23 cellular contexts compared by ENCODE assay signal in genomic region chr20:23585808-23586734, GRCh38. TPM values are rescaled to one million over a fixed set of nuclear protein-coding genes. Genes with fewer than 3 reads are reported as not detected.
A peak's percentile ranks its signal among the peaks of the same experiment; 100 is the strongest.
DNase-seq lines count a peak whose midpoint lies in the region; ATAC-seq, FAIRE-seq and TF ChIP-seq lines count a peak whose summit lies in the region.
"Had no signal": no experiment of that assay in that cellular context is flagged by ENCODE, and none has a peak within 500 bp of the region (broad histone marks: within the 10 kb centered on the region; RNA-seq: fewer than 3 reads in every experiment).

No MANE protein-coding gene starts in this region.

- TF ChIP-seq EP300 in HepG2 (IDR thresholded peaks at IDR 0.05; ENCODE audit: low read depth in 2 of 2, low read length in 2 of 2) (peak in 1 of 2 experiments; percentile 93; a peak in 3 of 4 replicates), HepG2 (CRISPR knock-in tag; IDR thresholded peaks at IDR 0.05; ENCODE audit: borderline replicate concordance) (peak; percentile 73; the same call in 1 of the 2 replicates)

- BruUV-seq in HepG2 (replicated peaks; lab: Mats Ljungman, UMichigan): TSS peak; percentile 97

- H4K20me1 ChIP-seq in HepG2 (ENCODE audit: insufficient read depth, low read length): no peaks in the 10 kb centered on the region
- H4K20me1 ChIP-seq: BLaER1 treated with 17β-estradiol and CSF1 and Interleukin-3, amounts not matched to agents 10 nM and 100 nM had no signal

- no peak for TF ChIP-seq CTCF in right atrium auricular region (IDR thresholded peaks at IDR 0.05)
- TF ChIP-seq CTCF in heart right ventricle (IDR thresholded peaks at IDR 0.05): no peak
- no peak for TF ChIP-seq CTCF in VCaP (conservative IDR thresholded peaks at IDR 0.05)
- peak; percentile 17; the same call in 1 of the 2 replicates for TF ChIP-seq CTCF in HepG2 (CRISPR knock-in tag; IDR thresholded peaks at IDR 0.05)

- peak overlapping the region; percentile 90 for H3K4me2 ChIP-seq in HepG2 (ENCODE audit: low read depth, low read length)
- H3K4me2 ChIP-seq: BLaER1 treated with 17β-estradiol and CSF1 and Interleukin-3, amounts not matched to agents 10 nM and 100 nM; GM23338; PC-9 had no signal

- no peaks in the 10 kb centered on the region for H3K9me3 ChIP-seq in right atrium auricular region
- no peaks in the 10 kb centered on the region for H3K9me3 ChIP-seq in heart right ventricle
- no peaks in the 10 kb centered on the region for H3K9me3 ChIP-seq in HepG2 (ENCODE audit: low read length)
- H3K9me3 ChIP-seq: BLaER1 treated with 17β-estradiol and CSF1 and Interleukin-3, amounts not matched to agents 10 nM and 100 nM; SJSA1 had no signal

- H3K27me3 ChIP-seq in right atrium auricular region: no peaks in the 10 kb centered on the region
- peaks cover 0 to 39% (median 13%) of the 10 kb centered on the region in 7 donors for H3K27me3 ChIP-seq in heart right ventricle
- H3K27me3 ChIP-seq in HepG2 (ENCODE audit: control insufficient read depth in 1 of 2, insufficient read depth in 2 of 2, low read length in 2 of 2): no peaks in the 10 kb centered on the region
- H3K27me3 ChIP-seq: BLaER1 treated with 17β-estradiol and CSF1 and Interleukin-3, amounts not matched to agents 10 nM and 100 nM; SJSA1 had no signal

- CTCF ChIA-PET in HepG2 (lab: Yijun Ruan, JAX; ENCODE audit: low intra/inter-chr PET ratio, low total read pairs): no interaction called here

- ATAC-seq in heart right ventricle (no peak), HepG2 (peak; percentile 89)
- ATAC-seq: GM23338, HCT116 had no signal

- H2AFZ ChIP-seq in HepG2 (ENCODE audit: low read length): peak overlapping the region; percentile 7
- H2AFZ ChIP-seq: GM23338, PC-9 had no signal

- POLR2A ChIA-PET in HepG2 (lab: Yijun Ruan, JAX): interaction anchor here (0.6 to 3.3 kb wide), 18 partner anchors 16 to 236 kb away, joined by 3 to 34 read pairs (median 5); partner anchors contain the start of genes CST3 and NAPB

- intact Hi-C loops in heart right ventricle (cut with DNase I): no loop called here
- intact Hi-C loops in HepG2 (cut with micrococcal nuclease; ENCODE audit: unreplicated experiment): loop anchor here (2.0 kb wide), 2 partner anchors 19 to 75 kb away; partner anchors contain the start of gene CST9

- no peaks in the 10 kb centered on the region for H3K79me2 ChIP-seq in HepG2 (ENCODE audit: insufficient read depth, low read length)

- H3K4me1 ChIP-seq in right atrium auricular region: no peaks in the 10 kb centered on the region
- no peaks in the 10 kb centered on the region for H3K4me1 ChIP-seq in heart right ventricle
- peaks cover 66% of the 10 kb centered on the region for H3K4me1 ChIP-seq in HepG2 (ENCODE audit: insufficient read depth, low read length)
- H3K4me1 ChIP-seq: SJSA1 had no signal

- in situ Hi-C loops in HepG2 (cut with HindIII; ENCODE audit: extremely low pct_ligation_motif_present, low pct_unique_long_range_greater_than_20kb): no loop called here

- TF ChIP-seq POLR2A in HepG2 (IDR thresholded peaks at IDR 0.05; ENCODE audit: insufficient read depth in 1 of 2, low read depth in 2 of 2, low read length in 2 of 2): peak; percentile 45 to 75

- 67 to 69% methylated on average over 5 of the region's 5 CpGs for WGBS in heart right ventricle, 2 donors
- 18% methylated on average over 5 of the region's 5 CpGs for WGBS in HepG2 (ENCODE audit: low lambda C conversion rate)

- peak overlapping the region; percentile 75 for H3K9ac ChIP-seq in HepG2 (ENCODE audit: insufficient read depth, low read depth, low read length)
- H3K9ac ChIP-seq: BLaER1 treated with 17β-estradiol and CSF1 and Interleukin-3, amounts not matched to agents 10 nM and 100 nM had no signal

- no peaks in the 10 kb centered on the region for H3K36me3 ChIP-seq in right atrium auricular region
- H3K36me3 ChIP-seq in heart right ventricle: no peaks in the 10 kb centered on the region
- H3K36me3 ChIP-seq in HepG2 (replicated peaks in 1 of 2; ENCODE audit: control insufficient read depth in 1 of 2, insufficient read depth in 2 of 2, low read length in 2 of 2): no peaks in the 10 kb centered on the region
- H3K36me3 ChIP-seq: BLaER1 treated with 17β-estradiol and CSF1 and Interleukin-3, amounts not matched to agents 10 nM and 100 nM; SJSA1 had no signal

- DNase-seq in right atrium auricular region (ENCODE audit: low spot score) (peak; percentile 50), heart right ventricle (no peak), HepG2 (ENCODE audit: low spot score) (peak; percentile 96), hepatic stellate cell (ENCODE audit: low spot score) (no peak)
- no peak for DNase-seq in activated effector memory CD4-positive, alpha-beta T cell treated with anti-CD3 and anti-CD28 coated beads, Interleukin-2, amount 50 U/mL, for 16 hours
- DNase-seq in activated CD4-positive, alpha-beta T cell treated with anti-CD3 and anti-CD28 coated beads for 4 hours: no peak
- DNase-seq: CD8-positive, alpha-beta memory T cell; KBM-7; NCI-H1105 treated with DMSO at 0.1 percent for 48 hours; NCI-H1694; NCI-H2081 treated with DMSO at 0.1 percent for 48 hours; NCI-H82; PC-9 had no signal

- peak; percentile 67 for FAIRE-seq in HepG2 (lab: Jason Lieb, UNC)
- FAIRE-seq: D721Med, GM12892, GM18507 had no signal

- no peak overlapping the region for H3K27ac ChIP-seq in right atrium auricular region
- H3K27ac ChIP-seq in heart right ventricle: no peak overlapping the region
- peak overlapping the region; percentile 61 for H3K27ac ChIP-seq in VCaP
- peak overlapping the region; percentile 80 for H3K27ac ChIP-seq in HepG2 (ENCODE audit: extremely low read length, insufficient read depth, low read length)
- H3K27ac ChIP-seq: BLaER1 treated with 17β-estradiol and CSF1 and Interleukin-3, amounts not matched to agents 10 nM and 100 nM; PC-9; SJSA1 had no signal

- TF ChIP-seq RAD21 in HepG2 (CRISPR knock-in tag; IDR thresholded peaks at IDR 0.05): no peak

- H3K4me3 ChIP-seq in right atrium auricular region: no peak overlapping the region
- H3K4me3 ChIP-seq in heart right ventricle: no peak overlapping the region
- peak overlapping the region; percentile 23 to 58 (median 30) for H3K4me3 ChIP-seq in HepG2 (replicated peaks in 1 of 3; ENCODE audit: insufficient read depth in 1 of 3, low read depth in 2 of 3, low read length in 3 of 3)
- H3K4me3 ChIP-seq: BLaER1 treated with 17β-estradiol and CSF1 and Interleukin-3, amounts not matched to agents 10 nM and 100 nM; GM23338; PC-9; SJSA1 had no signal

RNA-seq across cellular contexts. Expression of gene CST9L, which starts 17.8 kb away (rescaled TPM):
- total RNA-seq in right atrium auricular region (not detected), heart right ventricle (not detected), HepG2 (2016; rRNA removed; fragmentation: Illumina TruSeq; extraction: Trizol) (0.15 TPM in 1 of 2 replicates, not detected in the other)
- polyA plus RNA-seq in heart right ventricle (not detected), HepG2 (2011; rRNA removed) (not detected in 2 replicates)
- total RNA-seq in HepG2 (2016; cell fraction: cytosol; rRNA removed; fragmentation: Illumina TruSeq; extraction: Trizol; ENCODE audit: low read depth): not detected in 2 replicates
- not detected in 2 replicates for total RNA-seq in HepG2 (2016; cell fraction: insoluble cytoplasmic fraction; rRNA removed; fragmentation: Illumina TruSeq; extraction: Trizol)
- not detected in 2 replicates for total RNA-seq in HepG2 (2016; cell fraction: membrane; rRNA removed; fragmentation: Illumina TruSeq; extraction: Trizol)
- not detected in 2 replicates for total RNA-seq in HepG2 (2016; cell fraction: nucleus; rRNA removed; fragmentation: Illumina TruSeq; extraction: Trizol)
- not detected in 2 replicates for polyA plus RNA-seq in HepG2 (2011; cell fraction: cytosol; rRNA removed)
- polyA plus RNA-seq in HepG2 (2011; cell fraction: nucleus; rRNA removed): not detected in 2 replicates
- polyA plus RNA-seq in HepG2 (2012): not detected in 2 replicates
- not detected in 2 replicates for polyA plus RNA-seq in HepG2 (2016; cell fraction: cytosol; fragmentation: Illumina TruSeq; extraction: Trizol; ENCODE audit: low read depth)
- polyA plus RNA-seq in HepG2 (2016; cell fraction: insoluble cytoplasmic fraction; fragmentation: Illumina TruSeq; extraction: Trizol; ENCODE audit: low read depth): not detected in 2 replicates
- polyA plus RNA-seq in HepG2 (2016; cell fraction: membrane; fragmentation: Illumina TruSeq; extraction: Trizol; ENCODE audit: low read depth): not detected in 2 replicates
- polyA plus RNA-seq in HepG2 (2016; cell fraction: nucleus; fragmentation: Illumina TruSeq; extraction: Trizol; ENCODE audit: insufficient read depth, low read depth): not detected in 2 replicates
- not detected in 2 replicates for polyA minus RNA-seq in HepG2 (2011; rRNA and poly(A)+ RNA removed; ENCODE audit: low replicate concordance)
- polyA minus RNA-seq in HepG2 (2011; cell fraction: cytosol; rRNA and poly(A)+ RNA removed): not detected in 2 replicates
- not detected in 2 replicates for polyA minus RNA-seq in HepG2 (2011; cell fraction: nucleus; rRNA and poly(A)+ RNA removed)
- total RNA-seq: A673; CD8-positive, alpha-beta memory T cell; GM23338; NCI-H460; PC-9; SJSA1 had no signal
- polyA plus RNA-seq: CD8-positive, alpha-beta memory T cell; GM23338 had no signal

RNA-seq across cellular contexts. Expression of gene CST9, which starts 19.6 kb away (rescaled TPM):
- total RNA-seq in right atrium auricular region: not detected
- total RNA-seq in heart right ventricle: not detected
- polyA plus RNA-seq in heart right ventricle: not detected
- total RNA-seq in HepG2 (2016; rRNA removed; fragmentation: Illumina TruSeq; extraction: Trizol): 0.07 TPM in 1 of 2 replicates, not detected in the other
- not detected in 2 replicates for total RNA-seq in HepG2 (2016; cell fraction: cytosol; rRNA removed; fragmentation: Illumina TruSeq; extraction: Trizol; ENCODE audit: low read depth)
- total RNA-seq in HepG2 (2016; cell fraction: insoluble cytoplasmic fraction; rRNA removed; fragmentation: Illumina TruSeq; extraction: Trizol): not detected in 2 replicates
- total RNA-seq in HepG2 (2016; cell fraction: membrane; rRNA removed; fragmentation: Illumina TruSeq; extraction: Trizol): not detected in 2 replicates
- total RNA-seq in HepG2 (2016; cell fraction: nucleus; rRNA removed; fragmentation: Illumina TruSeq; extraction: Trizol): not detected in 2 replicates
- polyA plus RNA-seq in HepG2 (2011; rRNA removed): not detected in 2 replicates
- not detected in 2 replicates for polyA plus RNA-seq in HepG2 (2011; cell fraction: cytosol; rRNA removed)
- not detected in 2 replicates for polyA plus RNA-seq in HepG2 (2011; cell fraction: nucleus; rRNA removed)
- polyA plus RNA-seq in HepG2 (2012): not detected in 2 replicates
- not detected in 2 replicates for polyA plus RNA-seq in HepG2 (2016; cell fraction: cytosol; fragmentation: Illumina TruSeq; extraction: Trizol; ENCODE audit: low read depth)
- polyA plus RNA-seq in HepG2 (2016; cell fraction: insoluble cytoplasmic fraction; fragmentation: Illumina TruSeq; extraction: Trizol; ENCODE audit: low read depth): not detected in 2 replicates
- polyA plus RNA-seq in HepG2 (2016; cell fraction: membrane; fragmentation: Illumina TruSeq; extraction: Trizol; ENCODE audit: low read depth): not detected in 2 replicates
- not detected in 2 replicates for polyA plus RNA-seq in HepG2 (2016; cell fraction: nucleus; fragmentation: Illumina TruSeq; extraction: Trizol; ENCODE audit: insufficient read depth, low read depth)
- polyA minus RNA-seq in HepG2 (2011; rRNA and poly(A)+ RNA removed; ENCODE audit: low replicate concordance): not detected in 2 replicates
- not detected in 2 replicates for polyA minus RNA-seq in HepG2 (2011; cell fraction: cytosol; rRNA and poly(A)+ RNA removed)
- 0.25 TPM in 1 of 2 replicates, not detected in the other for polyA minus RNA-seq in HepG2 (2011; cell fraction: nucleus; rRNA and poly(A)+ RNA removed)
- total RNA-seq: A673; CD8-positive, alpha-beta memory T cell; GM23338; NCI-H460; PC-9; SJSA1 had no signal
- polyA plus RNA-seq: CD8-positive, alpha-beta memory T cell; GM23338 had no signal

RNA-seq across cellular contexts. Expression of gene CST3, which starts 51.7 kb away (rescaled TPM):
- 100 to 1,000 TPM; 884 to 914 TPM for total RNA-seq in right atrium auricular region
- total RNA-seq in heart right ventricle: 1,000 to 10,000 TPM in 1 of 10 donors, 100 to 1,000 TPM in 9; 395 to 1,066 (median 576) TPM
- 100 to 1,000 TPM; 633 to 805 TPM for polyA plus RNA-seq in heart right ventricle
- 300 and 690 TPM in 2 replicates for total RNA-seq in HepG2 (2016; rRNA removed; fragmentation: Illumina TruSeq; extraction: Trizol)
- 306 and 400 TPM in 2 replicates for total RNA-seq in HepG2 (2016; cell fraction: cytosol; rRNA removed; fragmentation: Illumina TruSeq; extraction: Trizol; ENCODE audit: low read depth)
- total RNA-seq in HepG2 (2016; cell fraction: insoluble cytoplasmic fraction; rRNA removed; fragmentation: Illumina TruSeq; extraction: Trizol): 277 and 657 TPM in 2 replicates
- total RNA-seq in HepG2 (2016; cell fraction: membrane; rRNA removed; fragmentation: Illumina TruSeq; extraction: Trizol): 267 and 341 TPM in 2 replicates
- total RNA-seq in HepG2 (2016; cell fraction: nucleus; rRNA removed; fragmentation: Illumina TruSeq; extraction: Trizol): 478 and 575 TPM in 2 replicates
- 1,005 and 1,077 TPM in 2 replicates for polyA plus RNA-seq in HepG2 (2011; rRNA removed)
- 827 and 1,616 TPM in 2 replicates for polyA plus RNA-seq in HepG2 (2011; cell fraction: cytosol; rRNA removed)
- polyA plus RNA-seq in HepG2 (2011; cell fraction: nucleus; rRNA removed): 530 and 563 TPM in 2 replicates
- polyA plus RNA-seq in HepG2 (2012): 560 and 584 TPM in 2 replicates
- 569 and 650 TPM in 2 replicates for polyA plus RNA-seq in HepG2 (2016; cell fraction: cytosol; fragmentation: Illumina TruSeq; extraction: Trizol; ENCODE audit: low read depth)
- polyA plus RNA-seq in HepG2 (2016; cell fraction: insoluble cytoplasmic fraction; fragmentation: Illumina TruSeq; extraction: Trizol; ENCODE audit: low read depth): 435 and 510 TPM in 2 replicates
- polyA plus RNA-seq in HepG2 (2016; cell fraction: membrane; fragmentation: Illumina TruSeq; extraction: Trizol; ENCODE audit: low read depth): 388 and 429 TPM in 2 replicates
- polyA plus RNA-seq in HepG2 (2016; cell fraction: nucleus; fragmentation: Illumina TruSeq; extraction: Trizol; ENCODE audit: insufficient read depth, low read depth): 1,429 and 1,592 TPM in 2 replicates
- polyA minus RNA-seq in HepG2 (2011; rRNA and poly(A)+ RNA removed; ENCODE audit: low replicate concordance): 60.4 and 1,528 TPM in 2 replicates
- 688 and 730 TPM in 2 replicates for polyA minus RNA-seq in HepG2 (2011; cell fraction: cytosol; rRNA and poly(A)+ RNA removed)
- polyA minus RNA-seq in HepG2 (2011; cell fraction: nucleus; rRNA and poly(A)+ RNA removed): 130 and 153 TPM in 2 replicates

Comparison
In these comparisons a context has a peak if more than half of its experiments do, and no peak if none do; other contexts are left out.
1. DNase-seq: peak in right atrium auricular region (single experiment) and HepG2 (single experiment); none in heart right ventricle (0 of 2), activated effector memory CD4-positive, alpha-beta T cell treated with anti-CD3 and anti-CD28 coated beads, Interleukin-2, amount 50 U/mL, for 16 hours (single experiment), activated CD4-positive, alpha-beta T cell treated with anti-CD3 and anti-CD28 coated beads for 4 hours (0 of 2) and hepatic stellate cell (single experiment).
2. H3K27ac ChIP-seq: peak in VCaP (single experiment) and HepG2 (single experiment); none in right atrium auricular region (0 of 2) and heart right ventricle (0 of 10).
3. H3K4me3 ChIP-seq: peak in HepG2 (3 of 3); none in right atrium auricular region (0 of 2) and heart right ventricle (0 of 10).